ENCODE assay signal across 8 cellular contexts in the genomic region with DNA sequence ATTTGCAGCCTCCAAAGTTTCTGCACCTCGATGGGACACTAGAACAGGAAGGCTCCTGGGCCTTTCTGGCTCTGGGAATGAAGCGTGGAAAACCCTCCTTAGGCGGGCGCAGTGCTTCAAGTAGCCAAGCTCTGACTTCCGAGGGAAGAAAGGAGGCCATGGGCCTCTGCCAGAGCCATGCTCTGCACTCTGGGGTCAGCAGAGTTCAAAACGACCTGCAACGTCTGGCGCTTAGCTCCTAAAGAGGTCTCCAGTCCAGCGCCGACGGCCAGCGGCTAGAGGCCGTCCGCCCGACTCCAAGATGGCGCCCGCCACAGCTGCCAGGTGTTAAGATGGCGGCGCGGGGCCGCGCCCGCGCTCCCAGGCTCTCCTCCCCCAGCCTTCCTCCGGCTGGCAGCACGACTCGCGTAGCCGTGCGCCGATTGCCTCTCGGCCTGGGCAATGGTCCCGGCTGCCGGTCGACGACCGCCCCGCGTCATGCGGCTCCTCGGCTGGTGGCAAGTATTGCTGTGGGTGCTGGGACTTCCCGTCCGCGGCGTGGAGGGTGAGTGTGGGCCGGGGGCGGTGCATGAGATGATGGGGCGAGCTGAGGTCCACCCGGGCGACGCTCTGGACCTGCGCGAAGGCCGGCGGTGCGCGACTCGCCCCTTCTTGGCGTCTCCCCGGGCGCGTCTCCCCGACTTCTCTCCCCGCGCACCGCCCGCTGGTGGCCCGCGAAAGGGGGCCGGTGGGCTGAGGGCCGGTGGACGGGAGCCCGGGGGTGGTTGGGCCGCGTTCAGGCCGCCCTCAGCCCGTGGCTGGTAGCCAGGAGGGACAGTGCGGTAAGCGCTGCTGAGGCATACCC. TPM values are rescaled to one million over a fixed set of nuclear protein-coding genes. Genes with fewer than 3 reads are reported as not detected.
DNase-seq lines count a peak whose midpoint lies in the region; ATAC-seq and TF ChIP-seq lines count a peak whose summit lies in the region.

Gene TXNDC15 (plus strand): TSS at position 385 of the 844 bp plus-strand sequence. CDS start 57 bp downstream, at position 442.

- TF ChIP-seq RAD21 in SK-N-SH (IDR thresholded peaks at IDR 0.05; ENCODE audit: low read length), result no peak

- no peaks in the 10 kb centered on the region for H3K9me3 ChIP-seq in Loucy (ENCODE audit: insufficient read depth, low read depth, low read length)
- no peaks in the 10 kb centered on the region for H3K9me3 ChIP-seq in SK-N-SH

- H3K9me2 ChIP-seq in Loucy (replicated peaks; ENCODE audit: low read depth, low read length) (no peaks in the 10 kb centered on the region), SK-N-SH (no peaks in the 10 kb centered on the region)

- no peaks in the 10 kb centered on the region for H3F3A ChIP-seq in Loucy (ENCODE audit: low read depth)
- peaks cover 19% of the 10 kb centered on the region for H3F3A ChIP-seq in SK-N-SH (replicated peaks; ENCODE audit: insufficient read depth)

- H3K9ac ChIP-seq in Loucy (ENCODE audit: low read depth, low read length, poor library complexity, severe bottlenecking) (peak within 1 kb of the TSS; percentile 84), SK-N-SH (peak within 1 kb of the TSS; percentile 92)

- peaks cover 30% of the 10 kb centered on the region for H3K79me2 ChIP-seq in Loucy (ENCODE audit: insufficient read depth, low read length)
- peaks cover 40% of the 10 kb centered on the region for H3K79me2 ChIP-seq in SK-N-SH (ENCODE audit: insufficient read depth)

- H3K4me2 ChIP-seq in Loucy (ENCODE audit: low read depth, low read length, poor library complexity, severe bottlenecking), result peak within 1 kb of the TSS; percentile 94
- H3K4me2 ChIP-seq in SK-N-SH, result peak within 1 kb of the TSS; percentile 87

- peak within 1 kb of the TSS; percentile 96 for H2AFZ ChIP-seq in Loucy (ENCODE audit: low read length)
- peak within 1 kb of the TSS; percentile 99 for H2AFZ ChIP-seq in SK-N-SH (ENCODE audit: low read depth)

- TF ChIP-seq EP300 in SK-N-SH (IDR thresholded peaks at IDR 0.05; ENCODE audit: borderline replicate concordance in 1 of 2, low read depth in 1 of 2, low read length in 1 of 2), result 0 out of 4 replicates have a peak, but pooled peaks of 1 of the 2 experiments have one; percentile 14

- H3K4me3 ChIP-seq in Loucy (ENCODE audit: low read length, poor library complexity, severe bottlenecking) (peak within 1 kb of the TSS; percentile 90), SK-N-SH (ENCODE audit: low read depth in 2 of 2, low read length in 1 of 2) (peak within 1 kb of the TSS; percentile 70 to 78)

- no peaks in the 10 kb centered on the region for H4K20me1 ChIP-seq in Loucy (ENCODE audit: insufficient read depth, low read length, poor library complexity, severe bottlenecking)
- H4K20me1 ChIP-seq in SK-N-SH (ENCODE audit: insufficient read depth), result no peaks in the 10 kb centered on the region

- peak; percentile 91 for ATAC-seq in omental fat pad (ENCODE audit: low FRiP score)

- 11% methylated on average over 33 of the region's 79 CpGs for WGBS in SK-N-SH (ENCODE audit: low lambda C conversion rate)

- peaks cover 6% of the 10 kb centered on the region for H3K4me1 ChIP-seq in Loucy (ENCODE audit: insufficient read depth, low read length, poor library complexity, severe bottlenecking)
- H3K4me1 ChIP-seq in SK-N-SH (ENCODE audit: control insufficient read depth in 1 of 2, insufficient read depth in 2 of 2, low read depth in 1 of 2, low read length in 1 of 2), result peaks cover 9 to 22% of the 10 kb centered on the region in 2 experiments; a peak in 2 of 4 replicates

- H3K36me3 ChIP-seq in Loucy (ENCODE audit: insufficient read depth, low read length), result no peaks in the 10 kb centered on the region
- H3K36me3 ChIP-seq in SK-N-SH (replicated peaks in 1 of 2; ENCODE audit: control insufficient read depth in 1 of 2, insufficient read depth in 2 of 2, low read length in 1 of 2), result peaks cover 0 to 4% of the 10 kb centered on the region in 2 experiments

- H3K27me3 ChIP-seq in Loucy (ENCODE audit: insufficient read depth, low read length, poor library complexity, severe bottlenecking), result no peaks in the 10 kb centered on the region
- H3K27me3 ChIP-seq in SK-N-SH (ENCODE audit: insufficient read depth), result no peaks in the 10 kb centered on the region

- TF ChIP-seq CTCF in Loucy (conservative IDR thresholded peaks at IDR 0.05; ENCODE audit: low read length) (no peak), SK-N-SH (IDR thresholded peaks at IDR 0.05) (no peak), omental fat pad (IDR thresholded peaks at IDR 0.05) (no peak)

- POLR2A ChIA-PET in SK-N-SH (lab: Yijun Ruan, JAX), result interaction anchor here (0.6 to 1.8 kb wide), 10 partner anchors 11 to 561 kb away, joined by 3 to 17 read pairs (median 6); partner anchors contain the start of genes C5orf24, CAMLG, DDX46 and PCBD2

- CTCF ChIA-PET in SK-N-SH (lab: Yijun Ruan, JAX), result interaction anchor here (1.3 to 3.4 kb wide), 5 partner anchors 12 to 117 kb away, joined by 3 to 18 read pairs (median 5); partner anchors contain the start of gene PCBD2

- DNase-seq in ELR (ENCODE audit: low read depth) (peak; percentile 87), H4 (ENCODE audit: low spot score) (peak; percentile 79), SK-N-SH (peak; percentile 93), glomerular endothelial cell (ENCODE audit: extremely low read depth, low read depth, low spot score) (peak; percentile 25), omental fat pad (ENCODE audit: low spot score) (peak; percentile 44)
- peak; percentile 81 for DNase-seq in activated naive CD4-positive, alpha-beta T cell treated with anti-CD3 and anti-CD28 coated beads, Interleukin-2, amount 50 U/mL, for 16 hours

- H3K27ac ChIP-seq in SK-N-SH (ENCODE audit: low read depth in 2 of 2, low read length in 1 of 2) (peak within 1 kb of the TSS; percentile 89), temporal lobe (ENCODE audit: low read depth, low read length) (peak within 1 kb of the TSS; percentile 96)

TF ChIP-seq in SK-N-SH, 30 proteins besides CTCF, POLR2A, EP300 and RAD21 (continues in another document):
- TF ChIP-seq RFX5 (IDR thresholded peaks at IDR 0.05; ENCODE audit: low read length), result no peak
- peak; percentile 6; the same call in 1 of the 2 replicates for TF ChIP-seq PBX3 (IDR thresholded peaks at IDR 0.05)
- TF ChIP-seq, protein P1, sequence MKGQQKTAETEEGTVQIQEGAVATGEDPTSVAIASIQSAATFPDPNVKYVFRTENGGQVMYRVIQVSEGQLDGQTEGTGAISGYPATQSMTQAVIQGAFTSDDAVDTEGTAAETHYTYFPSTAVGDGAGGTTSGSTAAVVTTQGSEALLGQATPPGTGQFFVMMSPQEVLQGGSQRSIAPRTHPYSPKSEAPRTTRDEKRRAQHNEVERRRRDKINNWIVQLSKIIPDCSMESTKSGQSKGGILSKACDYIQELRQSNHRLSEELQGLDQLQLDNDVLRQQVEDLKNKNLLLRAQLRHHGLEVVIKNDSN (IDR thresholded peaks at IDR 0.05; ENCODE audit: borderline replicate concordance, low read depth), result peak; percentile 5; the same call in 1 of the 2 replicates
- TF ChIP-seq NRF1 (IDR thresholded peaks at IDR 0.05; ENCODE audit: low read depth, low read length), result 0 out of 2 replicates have a peak, but pooled peaks have one; percentile 18
- 0 out of 2 replicates have a peak, but pooled peaks have one; percentile 34 for TF ChIP-seq FOXJ3 (CRISPR knock-in tag; IDR thresholded peaks at IDR 0.05)
- TF ChIP-seq TAF1 (IDR thresholded peaks at IDR 0.05; ENCODE audit: borderline replicate concordance, low read depth, low read length), result peak; percentile 97
- TF ChIP-seq, protein P2, sequence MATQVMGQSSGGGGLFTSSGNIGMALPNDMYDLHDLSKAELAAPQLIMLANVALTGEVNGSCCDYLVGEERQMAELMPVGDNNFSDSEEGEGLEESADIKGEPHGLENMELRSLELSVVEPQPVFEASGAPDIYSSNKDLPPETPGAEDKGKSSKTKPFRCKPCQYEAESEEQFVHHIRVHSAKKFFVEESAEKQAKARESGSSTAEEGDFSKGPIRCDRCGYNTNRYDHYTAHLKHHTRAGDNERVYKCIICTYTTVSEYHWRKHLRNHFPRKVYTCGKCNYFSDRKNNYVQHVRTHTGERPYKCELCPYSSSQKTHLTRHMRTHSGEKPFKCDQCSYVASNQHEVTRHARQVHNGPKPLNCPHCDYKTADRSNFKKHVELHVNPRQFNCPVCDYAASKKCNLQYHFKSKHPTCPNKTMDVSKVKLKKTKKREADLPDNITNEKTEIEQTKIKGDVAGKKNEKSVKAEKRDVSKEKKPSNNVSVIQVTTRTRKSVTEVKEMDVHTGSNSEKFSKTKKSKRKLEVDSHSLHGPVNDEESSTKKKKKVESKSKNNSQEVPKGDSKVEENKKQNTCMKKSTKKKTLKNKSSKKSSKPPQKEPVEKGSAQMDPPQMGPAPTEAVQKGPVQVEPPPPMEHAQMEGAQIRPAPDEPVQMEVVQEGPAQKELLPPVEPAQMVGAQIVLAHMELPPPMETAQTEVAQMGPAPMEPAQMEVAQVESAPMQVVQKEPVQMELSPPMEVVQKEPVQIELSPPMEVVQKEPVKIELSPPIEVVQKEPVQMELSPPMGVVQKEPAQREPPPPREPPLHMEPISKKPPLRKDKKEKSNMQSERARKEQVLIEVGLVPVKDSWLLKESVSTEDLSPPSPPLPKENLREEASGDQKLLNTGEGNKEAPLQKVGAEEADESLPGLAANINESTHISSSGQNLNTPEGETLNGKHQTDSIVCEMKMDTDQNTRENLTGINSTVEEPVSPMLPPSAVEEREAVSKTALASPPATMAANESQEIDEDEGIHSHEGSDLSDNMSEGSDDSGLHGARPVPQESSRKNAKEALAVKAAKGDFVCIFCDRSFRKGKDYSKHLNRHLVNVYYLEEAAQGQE (IDR thresholded peaks at IDR 0.05; ENCODE audit: low read depth, low read length), result peak; percentile 74
- TF ChIP-seq MAX (IDR thresholded peaks at IDR 0.05; ENCODE audit: low read depth), result peak; percentile 72

RNA-seq across cellular contexts. Expression of gene TXNDC15, which starts in this region (rescaled TPM):
- total RNA-seq in H4 (2014; rRNA removed; shearing (Covaris generic)), result 107 and 129 TPM in 2 replicates
- 93.9 and 112 TPM in 2 replicates for polyA plus RNA-seq in SK-N-SH (2012; rRNA removed)
- polyA plus RNA-seq in SK-N-SH (2012; cell fraction: cytosol; rRNA removed), result 60.6 and 81.9 TPM in 2 replicates
- polyA plus RNA-seq in SK-N-SH (2012; cell fraction: nucleus; rRNA removed), result 61.0 and 63.9 TPM in 2 replicates
- total RNA-seq in glomerular endothelial cell (39.2 and 55.4 TPM in 2 replicates), omental fat pad (10 to 100 TPM; 53.4 to 78.5 (median 70.0) TPM), temporal lobe (74.5 TPM)

Comparison
In these comparisons a context has a peak if more than half of its experiments do, and no peak if none do; other contexts are left out.
1. Peak in every context shown above with its lines: DNase-seq, ATAC-seq, H3K4me3 ChIP-seq and H3K27ac ChIP-seq.
2. DNase-seq: peak in every context shown above with its lines; median percentile 93 in SK-N-SH; 87 in ELR; 81 in activated naive CD4-positive, alpha-beta T cell treated with anti-CD3 and anti-CD28 coated beads, Interleukin-2, amount 50 U/mL, for 16 hours; 79 in H4; 44 in omental fat pad; 25 in glomerular endothelial cell.